ENCODE assay signal across 10 cellular contexts in the genomic region with DNA sequence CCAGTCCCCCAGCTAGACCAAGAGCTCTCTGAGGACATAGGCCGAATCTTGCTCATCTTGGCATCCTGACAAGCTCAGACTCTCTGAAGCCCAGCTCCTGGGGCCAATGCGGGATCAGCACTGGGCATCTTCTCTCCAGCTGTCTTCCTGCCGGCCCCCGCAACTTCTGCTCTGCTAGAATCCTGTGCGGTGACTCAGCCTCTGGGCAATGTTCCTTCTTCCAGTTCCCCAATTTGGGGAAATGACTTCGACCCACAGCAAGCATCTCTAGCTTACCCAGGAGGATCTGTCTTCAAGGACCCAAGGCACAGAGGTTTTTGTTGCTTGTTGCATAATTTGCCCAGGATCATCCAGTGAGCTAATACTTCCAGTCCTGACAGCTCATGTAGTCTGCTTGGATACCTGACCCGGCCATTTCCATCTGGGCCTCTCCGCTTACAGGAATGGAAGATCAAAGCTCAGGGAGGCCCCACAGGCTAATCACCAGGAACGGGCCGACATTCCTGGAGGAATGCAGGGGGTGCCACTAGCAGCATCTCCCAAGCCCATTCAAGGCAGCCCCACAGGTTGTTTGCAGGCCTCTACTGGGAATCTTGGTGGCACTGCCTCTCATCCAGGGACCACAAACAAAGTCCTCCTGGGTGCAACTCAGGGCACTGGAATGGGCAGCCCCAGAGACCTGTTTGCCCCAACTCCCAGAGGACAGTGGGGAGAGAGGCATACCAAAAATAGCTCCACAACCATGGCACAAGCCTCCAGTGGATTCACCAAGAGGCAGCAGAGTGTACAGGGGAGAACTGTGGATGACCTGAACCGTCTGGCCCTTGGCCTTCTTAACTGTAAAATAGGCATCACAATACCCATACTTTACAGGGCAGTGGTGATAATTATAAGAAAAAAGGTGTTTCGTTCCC.
DNase-seq lines count a peak whose midpoint lies in the region; ATAC-seq and TF ChIP-seq lines count a peak whose summit lies in the region.
"Had no signal": no experiment of that assay in that cellular context is flagged by ENCODE, and none has a peak within 500 bp of the region (broad histone marks: within the 10 kb centered on the region; RNA-seq: fewer than 3 reads in every experiment).

No MANE protein-coding gene starts in this region.

- H3K4me1 ChIP-seq in gastroesophageal sphincter (peaks cover 4 to 100% (median 38%) of the 10 kb centered on the region in 3 donors), rectal smooth muscle tissue (ENCODE audit: control insufficient read depth, insufficient read depth, low read length) (peaks cover 40% of the 10 kb centered on the region)

- H3K9me3 ChIP-seq in gastroesophageal sphincter = no peaks in the 10 kb centered on the region

- no peak for TF ChIP-seq EP300 in gastroesophageal sphincter (IDR thresholded peaks at IDR 0.05)

- DNase-seq in GDM1 (lab: John Stamatoyannopoulos, UW) = peak; percentile 81
- DNase-seq in T1000 (lab: John Stamatoyannopoulos, UW) = peak; percentile 89
- DNase-seq in stimulated activated naive CD4-positive, alpha-beta T cell (lab: John Stamatoyannopoulos, UW) = no peak
- DNase-seq in activated T-cell treated with anti-CD3 and anti-CD28 coated beads, Interleukin-2, amount 50 U/mL, for 72 hours = no peak
- no peak for DNase-seq in activated CD4-positive, alpha-beta T cell treated with anti-CD3 and anti-CD28 coated beads, Interleukin-2, amount 50 U/mL, for 1 hour
- DNase-seq: NCI-H1048 had no signal

- ATAC-seq in gastroesophageal sphincter (peak; percentile 71), HG03439 (IDR thresholded peaks at IDR 0.05; ENCODE audit: unreplicated experiment) (no peak)
- ATAC-seq in activated T-cell treated with anti-CD3 and anti-CD28 coated beads, Interleukin-2, amount 50 U/mL, for 72 hours (replicated peaks in 1 of 2) = no peak

- no peak overlapping the region for H3K4me3 Mint-ChIP-seq in activated T-cell treated with anti-CD3 and anti-CD28 coated beads, Interleukin-2, amount 50 U/mL, for 72 hours
- H3K4me3 Mint-ChIP-seq: activated naive CD8-positive, alpha-beta T cell had no signal

- H3K27me3 ChIP-seq in gastroesophageal sphincter = no peaks in the 10 kb centered on the region
- H3K27me3 ChIP-seq in rectal smooth muscle tissue (ENCODE audit: control insufficient read depth, insufficient read depth, low read length) = no peaks in the 10 kb centered on the region

- H3K36me3 Mint-ChIP-seq in activated T-cell treated with anti-CD3 and anti-CD28 coated beads, Interleukin-2, amount 50 U/mL, for 72 hours (ENCODE audit: insufficient read depth in 2 of 2) = no peaks in the 10 kb centered on the region
- H3K36me3 Mint-ChIP-seq: activated naive CD8-positive, alpha-beta T cell had no signal

- H3K9ac ChIP-seq in rectal smooth muscle tissue (ENCODE audit: low read length) = no peak overlapping the region

- H3K9me3 Mint-ChIP-seq in activated T-cell treated with anti-CD3 and anti-CD28 coated beads, Interleukin-2, amount 50 U/mL, for 72 hours = no peaks in the 10 kb centered on the region

- no peaks in the 10 kb centered on the region for H3K27me3 Mint-ChIP-seq in activated T-cell treated with anti-CD3 and anti-CD28 coated beads, Interleukin-2, amount 50 U/mL, for 72 hours (ENCODE audit: low read depth)
- H3K27me3 Mint-ChIP-seq: activated naive CD8-positive, alpha-beta T cell had no signal

- H3K36me3 ChIP-seq in gastroesophageal sphincter = peaks cover 0 to 26% of the 10 kb centered on the region in 2 donors
- H3K36me3 ChIP-seq in rectal smooth muscle tissue (ENCODE audit: control insufficient read depth, insufficient read depth, low read length) = peaks cover 6% of the 10 kb centered on the region

- WGBS in gastroesophageal sphincter (ENCODE audit: low coverage in 1 of 2), 2 donors = 44 to 81% methylated on average over 2 to 4 of the region's 12 CpGs

- H3K4me3 ChIP-seq in gastroesophageal sphincter (no peak overlapping the region), rectal smooth muscle tissue (ENCODE audit: low read length) (no peak overlapping the region)

- no peak for TF ChIP-seq POLR2A in gastroesophageal sphincter (IDR thresholded peaks at IDR 0.05)

- no peak for TF ChIP-seq CTCF in gastroesophageal sphincter (IDR thresholded peaks at IDR 0.05)

- H3K27ac Mint-ChIP-seq in activated T-cell treated with anti-CD3 and anti-CD28 coated beads, Interleukin-2, amount 50 U/mL, for 72 hours = no peak overlapping the region
- H3K27ac Mint-ChIP-seq: activated naive CD8-positive, alpha-beta T cell had no signal

- peak overlapping the region; percentile 21 to 76 (median 71) for H3K27ac ChIP-seq in gastroesophageal sphincter
- H3K27ac ChIP-seq in rectal smooth muscle tissue (ENCODE audit: low read depth, low read length) = peak overlapping the region; percentile 38

- no peaks in the 10 kb centered on the region for H3K4me1 Mint-ChIP-seq in activated T-cell treated with anti-CD3 and anti-CD28 coated beads, Interleukin-2, amount 50 U/mL, for 72 hours (ENCODE audit: low read depth)

Comparison
In these comparisons a context has a peak if more than half of its experiments do, and no peak if none do; other contexts are left out.
1. DNase-seq: peak in GDM1 (single experiment) and T1000 (single experiment); none in stimulated activated naive CD4-positive, alpha-beta T cell (0 of 6), activated T-cell treated with anti-CD3 and anti-CD28 coated beads, Interleukin-2, amount 50 U/mL, for 72 hours (0 of 2) and activated CD4-positive, alpha-beta T cell treated with anti-CD3 and anti-CD28 coated beads, Interleukin-2, amount 50 U/mL, for 1 hour (single experiment).